1 cellular context compared by ENCODE assay signal in genomic region chr15:91849749-91850161, GRCh38.
TF ChIP-seq lines count a peak whose summit lies in the region.

No MANE protein-coding gene starts in this region.

TF ChIP-seq in GM23338, 12 proteins besides CTCF, POLR2A, EP300 and RAD21 (continued from another document):
- no peak for TF ChIP-seq ZNF462 (CRISPR knock-in tag; IDR thresholded peaks at IDR 0.05)
